Comparison of ENCODE assay signal across 14 cellular contexts in genomic region chr16:62638964-62639861, GRCh38.
DNase-seq lines count a peak whose midpoint lies in the region; ATAC-seq, FAIRE-seq and TF ChIP-seq lines count a peak whose summit lies in the region.
"Had no signal": no experiment of that assay in that cellular context is flagged by ENCODE, and none has a peak within 500 bp of the region (broad histone marks: within the 10 kb centered on the region; RNA-seq: fewer than 3 reads in every experiment).

No MANE protein-coding gene starts in this region.

- H3K27ac ChIP-seq in HepG2 (ENCODE audit: extremely low read length, insufficient read depth, low read length) (no peak overlapping the region), suprapubic skin (no peak overlapping the region)
- H3K27ac ChIP-seq: C4-2B, tibial nerve had no signal

- H3K4me3 Mint-ChIP-seq in activated CD4-positive, alpha-beta T cell treated with anti-CD3 and anti-CD28 coated beads, Interleukin-2, amount 10 ng/mL, durations not matched to agents 7 days and 5 days: no peak overlapping the region

- H3K36me3 ChIP-seq in HepG2 (replicated peaks in 1 of 2; ENCODE audit: control insufficient read depth in 1 of 2, insufficient read depth in 2 of 2, low read length in 2 of 2): no peaks in the 10 kb centered on the region
- no peaks in the 10 kb centered on the region for H3K36me3 ChIP-seq in suprapubic skin
- H3K36me3 ChIP-seq: tibial nerve had no signal

- POLR2A ChIA-PET in HepG2 (lab: Yijun Ruan, JAX): no interaction called here
- POLR2A ChIA-PET in activated CD4-positive, alpha-beta T cell treated with anti-CD3 and anti-CD28 coated beads, Interleukin-2, amount 10 ng/mL, durations not matched to agents 7 days and 5 days (lab: Charles Lee): no interaction called here

- BruUV-seq in HepG2 (replicated peaks; lab: Mats Ljungman, UMichigan): no TSS peak

- no peaks in the 10 kb centered on the region for H3K79me2 ChIP-seq in HepG2 (ENCODE audit: insufficient read depth, low read length)

- no peaks in the 10 kb centered on the region for H4K20me1 ChIP-seq in HepG2 (ENCODE audit: insufficient read depth, low read length)

- DNase-seq in RPMI8226: peak; percentile 72
- DNase-seq in HepG2 (ENCODE audit: low spot score): no peak
- no peak for DNase-seq in suprapubic skin (ENCODE audit: low spot score in 2 of 2)
- DNase-seq in NCI-H526 (lab: John Stamatoyannopoulos, UW): no peak
- no peak for DNase-seq in activated CD4-positive, alpha-beta T cell treated with anti-CD3 and anti-CD28 coated beads, Interleukin-2, amount 10 ng/mL, durations not matched to agents 7 days and 5 days
- DNase-seq: activated CD4-positive, alpha-beta T cell treated with anti-CD3 and anti-CD28 coated beads, Interleukin-2, amount 50 U/mL, for 48 hours; NCI-H2107 had no signal

- H3K36me3 Mint-ChIP-seq in activated CD4-positive, alpha-beta T cell treated with anti-CD3 and anti-CD28 coated beads, Interleukin-2, amount 10 ng/mL, durations not matched to agents 7 days and 5 days (ENCODE audit: low read depth): no peaks in the 10 kb centered on the region

- no peaks in the 10 kb centered on the region for H3K27me3 ChIP-seq in HepG2 (ENCODE audit: control insufficient read depth in 1 of 2, insufficient read depth in 2 of 2, low read length in 2 of 2)
- H3K27me3 ChIP-seq in suprapubic skin: no peaks in the 10 kb centered on the region
- H3K27me3 ChIP-seq: tibial nerve had no signal

- no peak overlapping the region for H2AFZ ChIP-seq in HepG2 (ENCODE audit: low read length)

- H3K9me3 ChIP-seq in HepG2 (ENCODE audit: low read length) (peaks cover 91% of the 10 kb centered on the region), suprapubic skin (peaks cover 3% of the 10 kb centered on the region)

- H3K4me1 ChIP-seq in HepG2 (ENCODE audit: insufficient read depth, low read length) (no peaks in the 10 kb centered on the region), suprapubic skin (no peaks in the 10 kb centered on the region)
- H3K4me1 ChIP-seq: tibial nerve had no signal

- H3K4me2 ChIP-seq in HepG2 (ENCODE audit: low read depth, low read length): no peak overlapping the region

- 4% methylated on average over 5 of the region's 5 CpGs for WGBS in HepG2 (ENCODE audit: low lambda C conversion rate)
- WGBS in suprapubic skin: 56% methylated on average over 5 of the region's 5 CpGs

- in situ Hi-C loops in HepG2 (cut with HindIII; ENCODE audit: extremely low pct_ligation_motif_present, low pct_unique_long_range_greater_than_20kb): no loop called here

- H3K27me3 Mint-ChIP-seq in activated CD4-positive, alpha-beta T cell treated with anti-CD3 and anti-CD28 coated beads, Interleukin-2, amount 10 ng/mL, durations not matched to agents 7 days and 5 days: no peaks in the 10 kb centered on the region

- peaks cover 28% of the 10 kb centered on the region for H3K9me3 Mint-ChIP-seq in activated CD4-positive, alpha-beta T cell treated with anti-CD3 and anti-CD28 coated beads, Interleukin-2, amount 10 ng/mL, durations not matched to agents 7 days and 5 days

- H3K9ac ChIP-seq in HepG2 (ENCODE audit: insufficient read depth, low read depth, low read length): no peak overlapping the region

- TF ChIP-seq RAD21 in HepG2 (CRISPR knock-in tag; IDR thresholded peaks at IDR 0.05): no peak

- no peak for TF ChIP-seq EP300 in HepG2 (IDR thresholded peaks at IDR 0.05; ENCODE audit: low read depth in 2 of 2, low read length in 2 of 2)
- no peak for TF ChIP-seq EP300 in HepG2 (CRISPR knock-in tag; IDR thresholded peaks at IDR 0.05; ENCODE audit: borderline replicate concordance)
- TF ChIP-seq EP300 in suprapubic skin (IDR thresholded peaks at IDR 0.05): no peak

- FAIRE-seq in HepG2 (lab: Jason Lieb, UNC): no peak
- FAIRE-seq: astrocyte, islet of Langerhans had no signal

- H3K4me3 ChIP-seq in GM12875 (ENCODE audit: low read depth, low read length) (peak overlapping the region; percentile 42), HepG2 (replicated peaks in 1 of 3; ENCODE audit: insufficient read depth in 1 of 3, low read depth in 2 of 3, low read length in 3 of 3) (no peak overlapping the region), suprapubic skin (no peak overlapping the region)
- H3K4me3 ChIP-seq: tibial nerve had no signal

- TF ChIP-seq POLR2A in HepG2 (IDR thresholded peaks at IDR 0.05; ENCODE audit: insufficient read depth in 1 of 2, low read depth in 2 of 2, low read length in 2 of 2) (no peak), suprapubic skin (IDR thresholded peaks at IDR 0.05) (no peak)

- peak; percentile 18; the same call in 1 of the 2 replicates for TF ChIP-seq CTCF in GM12875 (IDR thresholded peaks at IDR 0.05; ENCODE audit: borderline replicate concordance, insufficient read depth, low read depth, low read length)
- TF ChIP-seq CTCF in HepG2 (CRISPR knock-in tag; IDR thresholded peaks at IDR 0.05): no peak
- TF ChIP-seq CTCF in suprapubic skin (IDR thresholded peaks at IDR 0.05): no peak

- H3K4me1 Mint-ChIP-seq in activated CD4-positive, alpha-beta T cell treated with anti-CD3 and anti-CD28 coated beads, Interleukin-2, amount 10 ng/mL, durations not matched to agents 7 days and 5 days: no peaks in the 10 kb centered on the region

- no peak overlapping the region for H3K27ac Mint-ChIP-seq in activated CD4-positive, alpha-beta T cell treated with anti-CD3 and anti-CD28 coated beads, Interleukin-2, amount 10 ng/mL, durations not matched to agents 7 days and 5 days

- ATAC-seq in GM19452 (IDR thresholded peaks at IDR 0.05; ENCODE audit: unreplicated experiment) (peak; percentile 83), HG02981 (IDR thresholded peaks at IDR 0.05; ENCODE audit: unreplicated experiment) (peak; percentile 56), HepG2 (no peak)

- CTCF ChIA-PET in HepG2 (lab: Yijun Ruan, JAX; ENCODE audit: low intra/inter-chr PET ratio, low total read pairs): no interaction called here
- CTCF ChIA-PET in activated CD4-positive, alpha-beta T cell treated with anti-CD3 and anti-CD28 coated beads, Interleukin-2, amount 10 ng/mL, durations not matched to agents 7 days and 5 days (lab: Charles Lee): no interaction called here

- intact Hi-C loops in HepG2 (cut with micrococcal nuclease; ENCODE audit: unreplicated experiment): no loop called here

TF ChIP-seq in HepG2, 621 proteins besides CTCF, POLR2A, EP300 and RAD21:
- TF ChIP-seq BHLHE40 (IDR thresholded peaks at IDR 0.05; ENCODE audit: low read length): no peak
- no peak for TF ChIP-seq ZNF775 (CRISPR knock-in tag; IDR thresholded peaks at IDR 0.05; ENCODE audit: borderline replicate concordance)
- no peak for TF ChIP-seq KLF16 (CRISPR knock-in tag; IDR thresholded peaks at IDR 0.05)
- no peak for TF ChIP-seq HMG20A (CRISPR knock-in tag; IDR thresholded peaks at IDR 0.05; ENCODE audit: borderline replicate concordance)
- TF ChIP-seq ZNF773 (CRISPR knock-in tag; IDR thresholded peaks at IDR 0.05; ENCODE audit: borderline replicate concordance): no peak
- TF ChIP-seq TRAFD1 (CRISPR knock-in tag; IDR thresholded peaks at IDR 0.05; ENCODE audit: borderline replicate concordance): no peak
- TF ChIP-seq ATF2 (CRISPR knock-in tag; IDR thresholded peaks at IDR 0.05): no peak
- no peak for TF ChIP-seq NFATC3 (CRISPR knock-in tag; IDR thresholded peaks at IDR 0.05)
